Comparison of ENCODE assay signal across 12 cellular contexts in the genomic region with DNA sequence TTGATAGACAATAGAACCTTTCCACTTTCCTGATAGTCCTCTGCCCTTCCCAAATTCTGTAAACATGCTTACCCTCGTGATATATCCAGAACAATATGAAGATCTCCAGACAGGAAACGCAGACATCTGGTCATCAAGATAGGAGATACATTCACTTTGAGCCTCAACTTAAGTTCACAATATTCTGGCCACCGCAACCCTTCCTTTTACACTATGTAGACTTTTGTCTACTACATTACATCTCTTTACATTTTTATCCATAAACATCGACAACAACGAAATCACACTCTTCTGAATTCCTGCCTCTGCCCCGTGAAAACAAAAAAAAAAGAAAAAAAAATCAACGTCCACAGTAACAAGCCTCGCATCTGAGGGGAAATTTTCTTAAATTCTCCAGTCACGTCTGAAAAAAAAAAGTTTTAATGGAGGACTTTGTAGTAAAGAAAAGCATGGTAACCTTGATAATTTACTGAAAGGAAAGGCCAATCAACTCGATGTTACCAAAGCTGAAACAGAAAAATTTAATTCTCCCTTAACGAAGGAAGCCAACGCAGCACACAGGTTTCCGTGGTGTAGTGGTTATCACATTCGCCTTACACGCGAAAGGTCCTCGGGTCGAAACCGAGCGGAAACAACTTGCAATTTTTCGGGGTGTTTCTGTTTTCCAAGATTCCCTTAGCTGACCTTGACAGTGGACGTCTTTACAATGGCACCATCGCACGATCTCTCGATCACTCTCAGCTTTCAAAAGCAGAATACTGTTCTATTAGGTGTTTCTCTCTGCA. TPM values are rescaled to one million over a fixed set of nuclear protein-coding genes. Genes with fewer than 3 reads are reported as not detected.
DNase-seq lines count a peak whose midpoint lies in the region; ATAC-seq and TF ChIP-seq lines count a peak whose summit lies in the region.
"Had no signal": no experiment of that assay in that cellular context is flagged by ENCODE, and none has a peak within 500 bp of the region (broad histone marks: within the 10 kb centered on the region; RNA-seq: fewer than 3 reads in every experiment).

No MANE protein-coding gene starts in this region.

- peaks cover 88% of the 10 kb centered on the region for H3K27me3 Mint-ChIP-seq in CD4-positive, CD25-positive, alpha-beta regulatory T cell
- H3K27me3 Mint-ChIP-seq in activated naive CD8-positive, alpha-beta T cell treated with anti-CD3 and anti-CD28 coated beads, Interleukin-2, amount 50 U/mL, for 24 hours = peaks cover 93% of the 10 kb centered on the region

- peaks cover 42 to 57% of the 10 kb centered on the region in 2 experiments for H3K9me3 ChIP-seq in CD4-positive, CD25-positive, alpha-beta regulatory T cell (ENCODE audit: control insufficient read depth in 2 of 2, low read length in 2 of 2)
- no peaks in the 10 kb centered on the region for H3K9me3 ChIP-seq in HEK293 (ENCODE audit: control insufficient read depth, insufficient read depth, low read depth, low read length)
- H3K9me3 ChIP-seq in iPS-18c (ENCODE audit: control insufficient read depth, insufficient read depth, low read length) = peaks cover 2% of the 10 kb centered on the region

- peak overlapping the region in 2 of 3 donors; percentile 7 to 66 for H3K27ac Mint-ChIP-seq in CD4-positive, CD25-positive, alpha-beta regulatory T cell
- peak overlapping the region; percentile 59 for H3K27ac Mint-ChIP-seq in activated naive CD8-positive, alpha-beta T cell treated with anti-CD3 and anti-CD28 coated beads, Interleukin-2, amount 50 U/mL, for 24 hours

- peak overlapping the region in 2 of 4 donors; percentile 11 to 28 for H3K4me3 Mint-ChIP-seq in CD4-positive, CD25-positive, alpha-beta regulatory T cell
- no peak overlapping the region for H3K4me3 Mint-ChIP-seq in activated naive CD8-positive, alpha-beta T cell treated with anti-CD3 and anti-CD28 coated beads, Interleukin-2, amount 50 U/mL, for 24 hours

- H3K27ac ChIP-seq in CD4-positive, CD25-positive, alpha-beta regulatory T cell (ENCODE audit: insufficient read depth, low read length, poor library complexity, severe bottlenecking) = no peak overlapping the region
- no peak overlapping the region for H3K27ac ChIP-seq in HEK293 (ENCODE audit: extremely low read depth, low read depth, low read length)
- H3K27ac ChIP-seq: tibial nerve had no signal

- ATAC-seq in CD4-positive, CD25-positive, alpha-beta regulatory T cell (ENCODE audit: low read depth in 2 of 2) = no peak
- ATAC-seq in activated naive CD8-positive, alpha-beta T cell treated with anti-CD3 and anti-CD28 coated beads, Interleukin-2, amount 50 U/mL, for 24 hours = peak; percentile 65
- ATAC-seq in HG02981 (IDR thresholded peaks at IDR 0.05; ENCODE audit: unreplicated experiment) (no peak), GM19035 (IDR thresholded peaks at IDR 0.05; ENCODE audit: unreplicated experiment) (no peak)

- DNase-seq in CD4-positive, CD25-positive, alpha-beta regulatory T cell = no peak
- DNase-seq in activated naive CD8-positive, alpha-beta T cell treated with anti-CD3 and anti-CD28 coated beads, Interleukin-2, amount 50 U/mL, for 24 hours = no peak
- DNase-seq in epidermal melanocyte (ENCODE audit: insufficient read length, low spot score) = no peak
- no peak for DNase-seq in central memory CD4-positive, alpha-beta T cell
- DNase-seq: Calu3; stimulated activated CD4-positive, alpha-beta T cell treated with anti-CD3 and anti-CD28 coated beads, Interleukin-4, amount 100 ng/mL, for 1 hour had no signal

- no peaks in the 10 kb centered on the region for H3K36me3 ChIP-seq in CD4-positive, CD25-positive, alpha-beta regulatory T cell (ENCODE audit: control insufficient read depth, insufficient read depth, low read length)
- no peaks in the 10 kb centered on the region for H3K36me3 ChIP-seq in HEK293 (ENCODE audit: control insufficient read depth in 2 of 2, insufficient read depth in 1 of 2, low read length in 2 of 2)
- H3K36me3 ChIP-seq: tibial nerve had no signal

- H3K4me1 ChIP-seq in CD4-positive, CD25-positive, alpha-beta regulatory T cell (ENCODE audit: control insufficient read depth, insufficient read depth, low read length, poor library complexity, severe bottlenecking) = no peaks in the 10 kb centered on the region
- peaks cover 3% of the 10 kb centered on the region; the same call in 1 of the 2 replicates for H3K4me1 ChIP-seq in HEK293 (ENCODE audit: control insufficient read depth, insufficient read depth, low read length)

- peaks cover 69% of the 10 kb centered on the region for H3K27me3 ChIP-seq in CD4-positive, CD25-positive, alpha-beta regulatory T cell (ENCODE audit: control insufficient read depth, insufficient read depth, low read length)

- POLR2A ChIA-PET in HEK293 (lab: Yijun Ruan, JAX) = no interaction called here

- H3K9me3 Mint-ChIP-seq in CD4-positive, CD25-positive, alpha-beta regulatory T cell = peaks cover 5 to 56% (median 29%) of the 10 kb centered on the region in 7 donors
- H3K9me3 Mint-ChIP-seq in activated naive CD8-positive, alpha-beta T cell treated with anti-CD3 and anti-CD28 coated beads, Interleukin-2, amount 50 U/mL, for 24 hours = peaks cover 60% of the 10 kb centered on the region

- H3K36me3 Mint-ChIP-seq in CD4-positive, CD25-positive, alpha-beta regulatory T cell = peaks cover 5% of the 10 kb centered on the region
- peaks cover 21% of the 10 kb centered on the region for H3K36me3 Mint-ChIP-seq in activated naive CD8-positive, alpha-beta T cell treated with anti-CD3 and anti-CD28 coated beads, Interleukin-2, amount 50 U/mL, for 24 hours (ENCODE audit: low read depth)

- no peaks in the 10 kb centered on the region for H3K4me1 Mint-ChIP-seq in CD4-positive, CD25-positive, alpha-beta regulatory T cell
- H3K4me1 Mint-ChIP-seq in activated naive CD8-positive, alpha-beta T cell treated with anti-CD3 and anti-CD28 coated beads, Interleukin-2, amount 50 U/mL, for 24 hours = peaks cover 6% of the 10 kb centered on the region

- TF ChIP-seq CTCF in HEK293 (tag by site-specific recombination; IDR thresholded peaks at IDR 0.05) = no peak

- CTCF ChIA-PET in HEK293 (lab: Yijun Ruan, JAX) = interaction anchor here (0.7 kb wide), 1 partner anchor 22 kb away, joined by 4 read pairs; no protein-coding TSS in a partner anchor

- H3K4me3 ChIP-seq in CD4-positive, CD25-positive, alpha-beta regulatory T cell (ENCODE audit: low read depth, low read length) = no peak overlapping the region
- H3K4me3 ChIP-seq in HEK293 (ENCODE audit: low read depth, low read length) (no peak overlapping the region), iPS-18c (ENCODE audit: insufficient read depth, low read depth, low read length) (peak overlapping the region; percentile 58)
- H3K4me3 ChIP-seq: tibial nerve had no signal

TF ChIP-seq in HEK293, 187 proteins besides CTCF, POLR2A, EP300 and RAD21 (continues in another document):
- TF ChIP-seq ZNF335 (tag by site-specific recombination; conservative IDR thresholded peaks at IDR 0.05) (peak; percentile 44; the same call in 1 of the 2 replicates), ZNF366 (tag by site-specific recombination; conservative IDR thresholded peaks at IDR 0.05) (peak; percentile 36; the same call in 1 of the 2 replicates), ZXDB (tag by site-specific recombination; IDR thresholded peaks at IDR 0.05) (0 out of 2 replicates have a peak, but pooled peaks have one; percentile 12), ZNF660 (tag by site-specific recombination; IDR thresholded peaks at IDR 0.05) (0 out of 2 replicates have a peak, but pooled peaks have one; percentile 54), ZNF473 (tag by site-specific recombination; IDR thresholded peaks at IDR 0.05) (no peak), ZNF600 (tag by site-specific recombination; IDR thresholded peaks at IDR 0.05) (no peak), ZBTB17 (tag by site-specific recombination; IDR thresholded peaks at IDR 0.05) (0 out of 2 replicates have a peak, but pooled peaks have one; percentile 35)
- TF ChIP-seq, protein P1, sequence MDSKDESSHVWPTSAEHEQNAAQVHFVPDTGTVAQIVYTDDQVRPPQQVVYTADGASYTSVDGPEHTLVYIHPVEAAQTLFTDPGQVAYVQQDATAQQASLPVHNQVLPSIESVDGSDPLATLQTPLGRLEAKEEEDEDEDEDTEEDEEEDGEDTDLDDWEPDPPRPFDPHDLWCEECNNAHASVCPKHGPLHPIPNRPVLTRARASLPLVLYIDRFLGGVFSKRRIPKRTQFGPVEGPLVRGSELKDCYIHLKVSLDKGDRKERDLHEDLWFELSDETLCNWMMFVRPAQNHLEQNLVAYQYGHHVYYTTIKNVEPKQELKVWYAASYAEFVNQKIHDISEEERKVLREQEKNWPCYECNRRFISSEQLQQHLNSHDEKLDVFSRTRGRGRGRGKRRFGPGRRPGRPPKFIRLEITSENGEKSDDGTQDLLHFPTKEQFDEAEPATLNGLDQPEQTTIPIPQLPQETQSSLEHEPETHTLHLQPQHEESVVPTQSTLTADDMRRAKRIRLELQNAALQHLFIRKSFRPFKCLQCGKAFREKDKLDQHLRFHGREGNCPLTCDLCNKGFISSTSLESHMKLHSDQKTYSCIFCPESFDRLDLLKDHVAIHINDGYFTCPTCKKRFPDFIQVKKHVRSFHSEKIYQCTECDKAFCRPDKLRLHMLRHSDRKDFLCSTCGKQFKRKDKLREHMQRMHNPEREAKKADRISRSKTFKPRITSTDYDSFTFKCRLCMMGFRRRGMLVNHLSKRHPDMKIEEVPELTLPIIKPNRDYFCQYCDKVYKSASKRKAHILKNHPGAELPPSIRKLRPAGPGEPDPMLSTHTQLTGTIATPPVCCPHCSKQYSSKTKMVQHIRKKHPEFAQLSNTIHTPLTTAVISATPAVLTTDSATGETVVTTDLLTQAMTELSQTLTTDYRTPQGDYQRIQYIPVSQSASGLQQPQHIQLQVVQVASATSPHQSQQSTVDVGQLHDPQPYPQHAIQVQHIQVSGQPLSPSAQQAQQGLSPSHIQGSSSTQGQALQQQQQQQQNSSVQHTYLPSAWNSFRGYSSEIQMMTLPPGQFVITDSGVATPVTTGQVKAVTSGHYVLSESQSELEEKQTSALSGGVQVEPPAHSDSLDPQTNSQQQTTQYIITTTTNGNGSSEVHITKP (tag by site-specific recombination; IDR thresholded peaks at IDR 0.05) = 0 out of 2 replicates have a peak, but pooled peaks have one; percentile 12
- TF ChIP-seq, protein P2, sequence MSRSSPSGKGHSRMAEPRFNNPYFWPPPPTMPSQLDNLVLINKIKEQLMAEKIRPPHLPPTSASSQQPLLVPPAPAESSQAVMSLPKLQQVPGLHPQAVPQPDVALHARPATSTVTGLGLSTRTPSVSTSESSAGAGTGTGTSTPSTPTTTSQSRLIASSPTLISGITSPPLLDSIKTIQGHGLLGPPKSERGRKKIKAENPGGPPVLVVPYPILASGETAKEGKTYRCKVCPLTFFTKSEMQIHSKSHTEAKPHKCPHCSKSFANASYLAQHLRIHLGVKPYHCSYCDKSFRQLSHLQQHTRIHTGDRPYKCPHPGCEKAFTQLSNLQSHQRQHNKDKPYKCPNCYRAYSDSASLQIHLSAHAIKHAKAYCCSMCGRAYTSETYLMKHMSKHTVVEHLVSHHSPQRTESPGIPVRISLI (tag by site-specific recombination; IDR thresholded peaks at IDR 0.05) = peak; percentile 93

RNA-seq across cellular contexts. Expression of a gene that starts 21.8 kb away (rescaled TPM):
- total RNA-seq in CD4-positive, CD25-positive, alpha-beta regulatory T cell = not detected
- not detected for polyA plus RNA-seq in CD4-positive, CD25-positive, alpha-beta regulatory T cell
- total RNA-seq: Calu3, mesenteric fat pad, tibial nerve had no signal

RNA-seq across cellular contexts. Expression of a gene that starts 42.8 kb away (rescaled TPM):
- total RNA-seq in CD4-positive, CD25-positive, alpha-beta regulatory T cell = 0.49 TPM
- 1 to 10 TPM in 1 of 4 donors, under 1 TPM in 3; 0.19 to 1.7 (median 0.49) TPM for polyA plus RNA-seq in CD4-positive, CD25-positive, alpha-beta regulatory T cell
- total RNA-seq: tibial nerve had no signal
